ENCODE assay signal across 8 cellular contexts in genomic region chr4:56907009-56907408, GRCh38. TPM values are rescaled to one million over a fixed set of nuclear protein-coding genes. Genes with fewer than 3 reads are reported as not detected.
DNase-seq lines count a peak whose midpoint lies in the region; ATAC-seq, FAIRE-seq and TF ChIP-seq lines count a peak whose summit lies in the region.

No MANE protein-coding gene starts in this region.

- H3K4me2 ChIP-seq in A549 (peak overlapping the region; percentile 82), MM.1S (ENCODE audit: low read depth, low read length) (peak overlapping the region; percentile 96)

- TF ChIP-seq POLR2A in A549 (IDR thresholded peaks at IDR 0.05; ENCODE audit: low read length) (no peak), GM12891 (IDR thresholded peaks at IDR 0.05; ENCODE audit: low read depth, low read length) (no peak)

- TF ChIP-seq EP300 in A549 (IDR thresholded peaks at IDR 0.05) = no peak

- no peaks in the 10 kb centered on the region for H3K9me2 ChIP-seq in MM.1S (replicated peaks; ENCODE audit: insufficient read depth, low read length)

- POLR2A ChIA-PET in A549 (lab: Yijun Ruan, JAX) = interaction anchor here (0.6 to 1.4 kb wide), 3 partner anchors 25 to 71 kb away, joined by 3 to 9 read pairs (median 5); partner anchors contain the start of genes NOA1 and POLR2B

- H3K4me1 ChIP-seq in A549 (peaks cover 15% of the 10 kb centered on the region), MM.1S (ENCODE audit: low read length) (peaks cover 16% of the 10 kb centered on the region), mucosa of stomach (ENCODE audit: control insufficient read depth, insufficient read depth, low read length) (peaks cover 14% of the 10 kb centered on the region)

- H3K27ac ChIP-seq in A549 (no peak overlapping the region; a peak in 2 of 6 replicates), MM.1S (ENCODE audit: low read length) (no peak overlapping the region)

- H3K27me3 ChIP-seq in MM.1S (replicated peaks; ENCODE audit: insufficient read depth, low read length) (peaks cover 8% of the 10 kb centered on the region; the same call in 1 of the 2 replicates), bronchial epithelial cell (ENCODE audit: control insufficient read depth, insufficient read depth, low read length) (no peaks in the 10 kb centered on the region), mucosa of stomach (ENCODE audit: control insufficient read depth, insufficient read depth, low read length) (no peaks in the 10 kb centered on the region)

- no peak for TF ChIP-seq CTCF in A549 (IDR thresholded peaks at IDR 0.05)
- TF ChIP-seq CTCF in MM.1S (IDR thresholded peaks at IDR 0.05; ENCODE audit: low read length) = no peak
- TF ChIP-seq CTCF in bronchial epithelial cell (IDR thresholded peaks at IDR 0.05; ENCODE audit: insufficient read depth, low read length, severe bottlenecking) = no peak

- DNase-seq in A549 (ENCODE audit: low read depth in 1 of 2, low spot score in 1 of 2) = no peak
- no peak for DNase-seq in MM.1S
- DNase-seq in bronchial epithelial cell (ENCODE audit: low read depth) = no peak
- DNase-seq in GM12891 (ENCODE audit: insufficient read length, low spot score) = no peak

- 37% methylated on average over 14 of the region's 14 CpGs for WGBS in A549 (ENCODE audit: missing lambda C conversion rate)

- H3K36me3 ChIP-seq in MM.1S (replicated peaks; ENCODE audit: insufficient read depth, low read length) = no peaks in the 10 kb centered on the region
- no peaks in the 10 kb centered on the region for H3K36me3 ChIP-seq in bronchial epithelial cell (ENCODE audit: control insufficient read depth, insufficient read depth, low read length)
- no peaks in the 10 kb centered on the region for H3K36me3 ChIP-seq in mucosa of stomach (ENCODE audit: control insufficient read depth, insufficient read depth, low read length)

- H4K20me1 ChIP-seq in MM.1S (ENCODE audit: insufficient read depth, low read length) = no peaks in the 10 kb centered on the region

- H3K4me3 ChIP-seq in A549 = peak overlapping the region; percentile 96
- peak overlapping the region; percentile 72 for H3K4me3 ChIP-seq in MM.1S (ENCODE audit: low read length)
- H3K4me3 ChIP-seq in bronchial epithelial cell (ENCODE audit: low read depth, low read length) = peak overlapping the region; percentile 46
- H3K4me3 ChIP-seq in mucosa of stomach (ENCODE audit: low read length) = peak overlapping the region; percentile 82

- ATAC-seq in A549 (no peak), HG02642 (IDR thresholded peaks at IDR 0.05; ENCODE audit: poor library complexity, unreplicated experiment) (no peak), GM19463 (IDR thresholded peaks at IDR 0.05; ENCODE audit: unreplicated experiment) (no peak), GM19455 (IDR thresholded peaks at IDR 0.05; ENCODE audit: unreplicated experiment) (no peak)

- peaks cover 32% of the 10 kb centered on the region for H3K79me2 ChIP-seq in MM.1S (ENCODE audit: low read length)

- H3K9me3 ChIP-seq in A549 = no peaks in the 10 kb centered on the region
- H3K9me3 ChIP-seq in MM.1S (replicated peaks; ENCODE audit: insufficient read depth, low read length) = no peaks in the 10 kb centered on the region
- no peaks in the 10 kb centered on the region for H3K9me3 ChIP-seq in mucosa of stomach (ENCODE audit: control insufficient read depth, low read length)

- peak overlapping the region; percentile 94 for H2AFZ ChIP-seq in MM.1S (ENCODE audit: low read length)

- no peak for FAIRE-seq in A549 (lab: Jason Lieb, UNC)
- FAIRE-seq in bronchial epithelial cell (lab: Jason Lieb, UNC) = no peak
- FAIRE-seq in GM12891 (lab: Jason Lieb, UNC) = no peak

- no peak for TF ChIP-seq RAD21 in A549 (conservative IDR thresholded peaks at IDR 0.05 in 1 of 2, IDR thresholded peaks at IDR 0.05 in 1 of 2)

- H3F3A ChIP-seq in MM.1S (ENCODE audit: insufficient read depth, low read length) = peaks cover 15% of the 10 kb centered on the region; the same call in 1 of the 2 replicates

- H3K9ac ChIP-seq in MM.1S (ENCODE audit: low read length) (peak overlapping the region; percentile 22; the same call in 1 of the 2 replicates), mucosa of stomach (ENCODE audit: low read length) (peak overlapping the region; percentile 71)

- CTCF ChIA-PET in A549 (lab: Yijun Ruan, JAX) = no interaction called here

TF ChIP-seq in A549, 52 proteins besides CTCF, POLR2A, EP300 and RAD21:
- TF ChIP-seq MAX (IDR thresholded peaks at IDR 0.05) = no peak
- no peak for TF ChIP-seq SMC3 (IDR thresholded peaks at IDR 0.05)
- TF ChIP-seq EHF (CRISPR knock-in tag; IDR thresholded peaks at IDR 0.05) = no peak
- no peak for TF ChIP-seq CEBPB (IDR thresholded peaks at IDR 0.05)
- TF ChIP-seq E2F6 (IDR thresholded peaks at IDR 0.05; ENCODE audit: borderline replicate concordance, low read depth) = no peak
- no peak for TF ChIP-seq MAZ (IDR thresholded peaks at IDR 0.05; ENCODE audit: borderline replicate concordance, low read depth, low read length)
- no peak for TF ChIP-seq ATOH8 (CRISPR knock-in tag; IDR thresholded peaks at IDR 0.05; ENCODE audit: low read depth)
- no peak for TF ChIP-seq HES2 (IDR thresholded peaks at IDR 0.05)
- TF ChIP-seq FOXS1 (CRISPR knock-in tag; IDR thresholded peaks at IDR 0.05) = no peak
- no peak for TF ChIP-seq ZNF302 (CRISPR knock-in tag; IDR thresholded peaks at IDR 0.05)
- no peak for TF ChIP-seq HOXA7 (CRISPR knock-in tag; IDR thresholded peaks at IDR 0.05)

TF ChIP-seq in GM12891, 5 proteins besides CTCF, POLR2A, EP300 and RAD21:
- TF ChIP-seq SPI1 (IDR thresholded peaks at IDR 0.05; ENCODE audit: low read depth, low read length) = no peak
- TF ChIP-seq PAX5 (IDR thresholded peaks at IDR 0.05; ENCODE audit: insufficient read depth, low read length, severe bottlenecking) = no peak
- TF ChIP-seq POLR2AphosphoS5 (IDR thresholded peaks at IDR 0.05; ENCODE audit: low read depth, low read length) = no peak
- no peak for TF ChIP-seq POU2F2 (IDR thresholded peaks at IDR 0.05; ENCODE audit: low read depth, low read length)
- TF ChIP-seq TAF1 (IDR thresholded peaks at IDR 0.05; ENCODE audit: low read depth, low read length) = no peak

RNA-seq across cellular contexts. Expression of gene REST, which starts 0.7 kb away (rescaled TPM):
- polyA plus RNA-seq in A549 (2011; rRNA removed) (18.4 and 18.6 TPM in 2 replicates), A549 (2017; fragmentation: RNase III; extraction: RNeasy Plus Mini Kit Qiagen cat#74134 plus additional on column Dnase treatment) (7.4 to 8.8 TPM (median 8.2 TPM) in 3 replicates)
- polyA plus RNA-seq in A549 (2012; cell fraction: cytosol; rRNA removed) = 2.8 and 3.5 TPM in 2 replicates
- polyA plus RNA-seq in A549 (2012; cell fraction: nucleus; rRNA removed) = 2.2 and 2.6 TPM in 2 replicates
- polyA minus RNA-seq in A549 (2011; rRNA and poly(A)+ RNA removed) = 25.6 and 28.9 TPM in 2 replicates
- total RNA-seq in bronchial epithelial cell = 17.6 and 21.6 TPM in 2 replicates
- 5.3 TPM for polyA plus RNA-seq in GM12891 (2012; ENCODE audit: low read depth, missing spikeins)

Comparison
In these comparisons a context has a peak if more than half of its experiments do, and no peak if none do; other contexts are left out.
1. H3K4me3 ChIP-seq: peak in every context shown above with its lines; median percentile 96 in A549; 82 in mucosa of stomach; 72 in MM.1S; 46 in bronchial epithelial cell.